Comparison of ENCODE assay signal across 1 cellular context in the genomic region with DNA sequence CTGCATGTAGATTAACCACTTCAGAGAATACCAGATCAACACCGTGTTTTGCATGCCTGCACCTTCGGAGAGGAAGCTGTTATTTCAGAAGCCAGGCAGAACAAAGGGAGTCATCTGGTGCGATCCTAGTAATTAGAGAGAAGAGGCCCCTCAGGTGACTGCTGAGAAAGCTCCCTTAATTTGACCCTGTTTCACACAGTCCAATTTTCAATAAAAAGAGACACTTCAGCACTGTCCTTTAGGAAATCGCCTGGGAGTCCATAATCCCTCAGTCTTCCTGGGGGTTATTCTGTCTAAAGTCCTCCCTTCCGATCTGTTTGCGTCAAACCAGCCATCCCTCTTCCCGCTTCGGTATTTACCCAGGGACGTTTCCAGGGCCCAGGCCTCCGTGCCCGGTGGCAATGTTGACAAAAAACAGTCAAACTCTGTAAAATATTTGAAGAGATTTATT.
A peak's percentile ranks its signal among the peaks of the same experiment; 100 is the strongest.
TF ChIP-seq lines count a peak whose summit lies in the region.

No MANE protein-coding gene starts in this region.

TF ChIP-seq in GM23338, 12 proteins besides CTCF, POLR2A, EP300 and RAD21:
- TF ChIP-seq EZH2phosphoT487 (IDR thresholded peaks at IDR 0.05; ENCODE audit: unreplicated experiment) (no peak), NANOG (IDR thresholded peaks at IDR 0.05; ENCODE audit: borderline replicate concordance) (peak; percentile 10; the same call in 1 of the 2 replicates)
